In genomic region chr20:34516874-34517542, GRCh38 we compare ENCODE assay signal across 8 cellular contexts. TPM values are rescaled to one million over a fixed set of nuclear protein-coding genes. Genes with fewer than 3 reads are reported as not detected.
A peak's percentile ranks its signal among the peaks of the same experiment; 100 is the strongest.
DNase-seq lines count a peak whose midpoint lies in the region; ATAC-seq and TF ChIP-seq lines count a peak whose summit lies in the region.

No MANE protein-coding gene starts in this region.

- peaks cover 51% of the 10 kb centered on the region for H3K4me1 Mint-ChIP-seq in activated CD8-positive, alpha-beta T cell treated with anti-CD3 and anti-CD28 coated beads for 36 hours (ENCODE audit: low read depth)

- H3K9me3 Mint-ChIP-seq in activated CD8-positive, alpha-beta T cell treated with anti-CD3 and anti-CD28 coated beads for 36 hours = no peaks in the 10 kb centered on the region

- TF ChIP-seq CTCF in KMS-11 (conservative IDR thresholded peaks at IDR 0.05; ENCODE audit: low read depth, low read length) = no peak
- TF ChIP-seq CTCF in activated CD8-positive, alpha-beta T cell treated with anti-CD3 and anti-CD28 coated beads for 36 hours (IDR thresholded peaks at IDR 0.05) = no peak
- no peak for TF ChIP-seq CTCF in fibroblast of lung (conservative IDR thresholded peaks at IDR 0.05 in 1 of 2, IDR thresholded peaks at IDR 0.05 in 1 of 2; ENCODE audit: low read depth in 1 of 2, low read length in 2 of 2)

- H3K4me2 ChIP-seq in KMS-11 = peak overlapping the region; percentile 83
- peak overlapping the region; percentile 73 for H3K4me2 ChIP-seq in fibroblast of lung (ENCODE audit: extremely low read depth, insufficient read depth, low read length)

- peak overlapping the region; percentile 98 for H3K4me3 Mint-ChIP-seq in activated CD8-positive, alpha-beta T cell treated with anti-CD3 and anti-CD28 coated beads for 36 hours

- H2AFZ ChIP-seq in KMS-11 (ENCODE audit: low read depth) = peak overlapping the region; percentile 95
- H2AFZ ChIP-seq in fibroblast of lung (ENCODE audit: low read length) = no peak overlapping the region
- H2AFZ ChIP-seq in neuron (ENCODE audit: low read depth, low read length) = peak overlapping the region; percentile 91

- H3K27ac ChIP-seq in KMS-11 (peak overlapping the region; percentile 79), fibroblast of lung (ENCODE audit: insufficient read depth, low read length) (peak overlapping the region; percentile 92)

- peak; percentile 20 to 25 for DNase-seq in activated CD4-positive, alpha-beta T cell treated with anti-CD3 and anti-CD28 coated beads for 24 hours (ENCODE audit: low read depth in 2 of 2)
- no peak for DNase-seq in activated CD4-positive, alpha-beta T cell treated with anti-CD3 and anti-CD28 coated beads for 4 hours
- peak; percentile 66 for DNase-seq in activated CD8-positive, alpha-beta T cell treated with anti-CD3 and anti-CD28 coated beads for 36 hours
- peak in 1 of 2 donors; percentile 3 for DNase-seq in fibroblast of lung (ENCODE audit: low read depth in 2 of 2)
- DNase-seq in NCI-H774 (lab: John Stamatoyannopoulos, UW) = no peak
- DNase-seq in left lobe of liver (ENCODE audit: low spot score) = no peak

- intact Hi-C loops in activated CD8-positive, alpha-beta T cell treated with anti-CD3 and anti-CD28 coated beads for 36 hours (cut with micrococcal nuclease) = loop anchor here (5.0 kb wide), 1 partner anchor 215 kb away; the partner anchor contains the start of gene AHCY

- H3K27ac Mint-ChIP-seq in activated CD8-positive, alpha-beta T cell treated with anti-CD3 and anti-CD28 coated beads for 36 hours = peak overlapping the region; percentile 96

- H3K36me3 ChIP-seq in KMS-11 (ENCODE audit: insufficient read depth) = no peaks in the 10 kb centered on the region
- no peaks in the 10 kb centered on the region for H3K36me3 ChIP-seq in fibroblast of lung (ENCODE audit: control insufficient read depth, insufficient read depth, low read length)
- H3K36me3 ChIP-seq in neuron (ENCODE audit: insufficient read depth, low read length) = peaks cover 12% of the 10 kb centered on the region

- H3K79me2 ChIP-seq in KMS-11 (ENCODE audit: insufficient read depth, low read depth) (peaks cover 52% of the 10 kb centered on the region), fibroblast of lung (ENCODE audit: control insufficient read depth, insufficient read depth, low read length) (peaks cover 55% of the 10 kb centered on the region)

- POLR2A ChIA-PET in activated CD8-positive, alpha-beta T cell treated with anti-CD3 and anti-CD28 coated beads for 36 hours (lab: Charles Lee) = interaction anchor here (0.6 to 3.0 kb wide), 18 partner anchors 9 to 355 kb away, joined by 3 to 14 read pairs (median 4); partner anchors contain the start of genes AHCY, GGT7 and ITCH

- H3K9ac ChIP-seq in KMS-11 (peak overlapping the region; percentile 75), fibroblast of lung (ENCODE audit: insufficient read depth, low read length) (peak overlapping the region; percentile 96)

- H4K20me1 ChIP-seq in KMS-11 (ENCODE audit: insufficient read depth) (no peaks in the 10 kb centered on the region; the same call in 1 of the 2 replicates), fibroblast of lung (ENCODE audit: control insufficient read depth, extremely low read depth, insufficient read depth, low read length) (no peaks in the 10 kb centered on the region)

- peak overlapping the region; percentile 38 for H3K4me3 ChIP-seq in KMS-11 (IDR thresholded peaks at IDR 0.05; ENCODE audit: insufficient read depth, low read depth, low read length)
- peak overlapping the region; percentile 63 to 74 (median 64) for H3K4me3 ChIP-seq in fibroblast of lung (replicated peaks in 1 of 4; ENCODE audit: control extremely low read depth in 1 of 4, insufficient read depth in 1 of 4, low read depth in 3 of 4, low read length in 4 of 4)
- peak overlapping the region; percentile 99 for H3K4me3 ChIP-seq in neuron (ENCODE audit: low read length)

- H3K27me3 ChIP-seq in KMS-11 (ENCODE audit: insufficient read depth, low read depth) (no peaks in the 10 kb centered on the region), fibroblast of lung (ENCODE audit: control insufficient read depth, insufficient read depth, low read length) (no peaks in the 10 kb centered on the region), neuron (ENCODE audit: insufficient read depth, low read length) (no peaks in the 10 kb centered on the region)

- CTCF ChIA-PET in activated CD8-positive, alpha-beta T cell treated with anti-CD3 and anti-CD28 coated beads for 36 hours (lab: Charles Lee) = interaction anchor here (0.9 to 6.2 kb wide), 10 partner anchors 13 to 253 kb away, joined by 3 to 114 read pairs (median 8); no protein-coding TSS in a partner anchor

- no peaks in the 10 kb centered on the region for H3K9me3 ChIP-seq in fibroblast of lung (ENCODE audit: control insufficient read depth, insufficient read depth, low read depth, low read length)
- no peaks in the 10 kb centered on the region for H3K9me3 ChIP-seq in neuron (ENCODE audit: low read length)

- H3K36me3 Mint-ChIP-seq in activated CD8-positive, alpha-beta T cell treated with anti-CD3 and anti-CD28 coated beads for 36 hours (ENCODE audit: low read depth) = peaks cover 6% of the 10 kb centered on the region

- peaks cover 47% of the 10 kb centered on the region for H3K4me1 ChIP-seq in KMS-11 (ENCODE audit: low read depth, poor library complexity, severe bottlenecking)
- peaks cover 5% of the 10 kb centered on the region for H3K4me1 ChIP-seq in fibroblast of lung (ENCODE audit: control insufficient read depth, extremely low read depth, insufficient read depth, low read length)
- peaks cover 15% of the 10 kb centered on the region for H3K4me1 ChIP-seq in neuron (ENCODE audit: insufficient read depth, low read length)

- peak; percentile 18 for ATAC-seq in activated CD8-positive, alpha-beta T cell treated with anti-CD3 and anti-CD28 coated beads for 36 hours
- no peak for ATAC-seq in left lobe of liver

- H3K27me3 Mint-ChIP-seq in activated CD8-positive, alpha-beta T cell treated with anti-CD3 and anti-CD28 coated beads for 36 hours = no peaks in the 10 kb centered on the region

RNA-seq across cellular contexts. Expression of gene DYNLRB1, which starts 0.8 kb away (rescaled TPM):
- 10 to 100 TPM; 66.6 to 70.9 TPM for total RNA-seq in activated CD8-positive, alpha-beta T cell treated with anti-CD3 and anti-CD28 coated beads for 36 hours
- total RNA-seq in fibroblast of lung (39.8 and 107 TPM in 2 replicates), left lobe of liver (34.6 TPM)
- polyA plus RNA-seq in fibroblast of lung = 352 and 524 TPM in 2 replicates
- polyA plus RNA-seq in fibroblast of lung (2012) = 440 and 469 TPM in 2 replicates
- polyA minus RNA-seq in fibroblast of lung (ENCODE audit: low replicate concordance) = 222 and 333 TPM in 2 replicates

RNA-seq across cellular contexts. Expression of gene MAP1LC3A, which starts 41.5 kb away (rescaled TPM):
- total RNA-seq in activated CD8-positive, alpha-beta T cell treated with anti-CD3 and anti-CD28 coated beads for 36 hours = 1 to 10 TPM in 1 of 2 experiments, under 1 TPM in 1; 0.92 to 1.0 TPM
- total RNA-seq in fibroblast of lung (21.8 and 30.4 TPM in 2 replicates), left lobe of liver (24.2 TPM)
- polyA plus RNA-seq in fibroblast of lung = 14.0 and 19.3 TPM in 2 replicates
- 46.9 and 58.9 TPM in 2 replicates for polyA plus RNA-seq in fibroblast of lung (2012)
- 10.8 and 36.7 TPM in 2 replicates for polyA minus RNA-seq in fibroblast of lung (ENCODE audit: low replicate concordance)

Comparison
In these comparisons a context has a peak if more than half of its experiments do, and no peak if none do; other contexts are left out.
1. DNase-seq: peak in activated CD4-positive, alpha-beta T cell treated with anti-CD3 and anti-CD28 coated beads for 24 hours (2 of 2) and activated CD8-positive, alpha-beta T cell treated with anti-CD3 and anti-CD28 coated beads for 36 hours (single experiment); none in activated CD4-positive, alpha-beta T cell treated with anti-CD3 and anti-CD28 coated beads for 4 hours (0 of 2), NCI-H774 (single experiment) and left lobe of liver (single experiment).
2. H3K4me3 ChIP-seq: peak in every context shown above with its lines; median percentile 99 in neuron; 64 in fibroblast of lung; 38 in KMS-11.
3. RNA of gene MAP1LC3A, which starts 41.5 kb away (total RNA-seq): 21.8 to 30.4 TPM in fibroblast of lung and 24.2 TPM in left lobe of liver (single experiment); 0.92 to 1.0 TPM in activated CD8-positive, alpha-beta T cell treated with anti-CD3 and anti-CD28 coated beads for 36 hours; every median in the first group is over 10 times any median in the second.